In the genomic region with DNA sequence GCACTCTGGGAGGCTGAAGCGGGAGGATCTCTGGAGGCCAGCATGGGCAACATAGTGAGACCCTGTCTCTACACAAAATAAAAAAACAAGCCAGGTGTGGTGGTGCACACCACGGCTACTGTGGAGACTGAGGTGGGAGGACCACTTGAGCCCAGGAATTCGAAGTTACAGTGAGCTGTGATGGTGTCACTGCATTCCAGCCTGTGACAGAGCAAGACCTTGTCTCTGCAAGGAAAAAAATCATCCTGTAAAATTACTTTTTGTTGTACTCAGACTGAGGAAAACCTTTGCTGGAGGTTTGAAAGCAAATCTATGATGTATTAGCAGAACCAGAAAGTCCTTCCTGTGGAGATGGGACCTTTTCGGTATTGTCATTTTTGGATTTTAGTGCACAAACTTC, we compare ENCODE assay signal across 15 cellular contexts.
DNase-seq lines count a peak whose midpoint lies in the region; TF ChIP-seq lines count a peak whose summit lies in the region.
"Had no signal": no experiment of that assay in that cellular context is flagged by ENCODE, and none has a peak within 500 bp of the region (broad histone marks: within the 10 kb centered on the region; RNA-seq: fewer than 3 reads in every experiment).

No MANE protein-coding gene starts in this region.

- no peak overlapping the region; the same call in 1 of the 2 replicates for H2AFZ ChIP-seq in PC-9

- peak overlapping the region; percentile 5; the same call in 1 of the 2 replicates for H3K4me3 ChIP-seq in PC-9
- H3K4me3 ChIP-seq in breast epithelium = no peak overlapping the region
- no peak overlapping the region for H3K4me3 ChIP-seq in mesodermal cell (ENCODE audit: extremely low read depth, insufficient read depth, low read length, poor library complexity, severe bottlenecking)

- peaks cover 38% of the 10 kb centered on the region for H3F3A ChIP-seq in PC-9 (ENCODE audit: insufficient read depth, low read depth)

- no TSS peak for BruUV-seq in PC-9 (replicated peaks; lab: Mats Ljungman, UMichigan)

- H3K27me3 ChIP-seq in PC-9 (ENCODE audit: insufficient read depth, low read depth) (no peaks in the 10 kb centered on the region), breast epithelium (no peaks in the 10 kb centered on the region)

- TF ChIP-seq CTCF in C4-2B (conservative IDR thresholded peaks at IDR 0.05) (no peak), PC-9 (conservative IDR thresholded peaks at IDR 0.05) (no peak), breast epithelium (IDR thresholded peaks at IDR 0.05) (no peak)

- intact Hi-C loops in PC-9 (cut with micrococcal nuclease; ENCODE audit: unreplicated experiment) (loop anchor here (1.0 to 2.0 kb wide), 2 partner anchors 64 to 89 kb away; no protein-coding TSS in a partner anchor), breast epithelium (cut with DNase I; ENCODE audit: low total_unique reads) (no loop called here)

- H3K27ac ChIP-seq in C4-2B (peak overlapping the region; percentile 75), PC-9 (peak overlapping the region; percentile 88), breast epithelium (peak overlapping the region; percentile 43 to 69), mesodermal cell (ENCODE audit: low read depth, low read length, severe bottlenecking) (peak overlapping the region; percentile 91)

- TF ChIP-seq POLR2A in breast epithelium (IDR thresholded peaks at IDR 0.05) = no peak

- H3K4me2 ChIP-seq in PC-9 = peak overlapping the region; percentile 84

- H3K36me3 ChIP-seq in PC-9 (ENCODE audit: low read depth) (no peaks in the 10 kb centered on the region), breast epithelium (no peaks in the 10 kb centered on the region), mesodermal cell (ENCODE audit: control insufficient read depth, insufficient read depth, low read length) (no peaks in the 10 kb centered on the region)

- CTCF ChIA-PET in PC-9 (lab: Charles Lee) = interaction anchor here (0.5 to 1.4 kb wide), 4 partner anchors 15 to 1838 kb away, joined by 3 to 5 read pairs (median 4); no protein-coding TSS in a partner anchor

- no peaks in the 10 kb centered on the region for H3K9me2 ChIP-seq in PC-9 (ENCODE audit: insufficient read depth)

- H4K20me1 ChIP-seq in PC-9 (ENCODE audit: insufficient read depth) = no peaks in the 10 kb centered on the region

- H3K4me1 ChIP-seq in PC-9 (replicated peaks; ENCODE audit: insufficient read depth) = peaks cover 42% of the 10 kb centered on the region
- H3K4me1 ChIP-seq in breast epithelium = no peaks in the 10 kb centered on the region
- H3K4me1 ChIP-seq in mesodermal cell (ENCODE audit: control insufficient read depth, insufficient read depth, low read length, poor library complexity, severe bottlenecking) = peaks cover 24% of the 10 kb centered on the region

- H3K79me2 ChIP-seq in PC-9 (ENCODE audit: low read depth) = no peaks in the 10 kb centered on the region

- POLR2A ChIA-PET in PC-9 (lab: Charles Lee; ENCODE audit: unreplicated experiment) = interaction anchor here (0.7 kb wide), 1 partner anchor 299 kb away, joined by 7 read pairs; no protein-coding TSS in a partner anchor

- H3K9me3 ChIP-seq in PC-9 (ENCODE audit: insufficient read depth, low read depth) = no peaks in the 10 kb centered on the region; the same call in 1 of the 2 replicates
- no peaks in the 10 kb centered on the region for H3K9me3 ChIP-seq in breast epithelium
- no peaks in the 10 kb centered on the region for H3K9me3 ChIP-seq in mesodermal cell (ENCODE audit: control insufficient read depth, low read length)

- WGBS in mesodermal cell (ENCODE audit: insufficient coverage in 2 of 2), 2 experiments = 87 to 100% methylated on average over 1 to 2 of the region's 4 CpGs

- DNase-seq in PC-9 (peak; percentile 38 to 70), breast epithelium (ENCODE audit: low spot score in 2 of 2) (no peak), HPDE6-E6E7 (ENCODE audit: extremely low spot score) (no peak), AG08395 (ENCODE audit: low spot score) (no peak), NCI-H146 (lab: John Stamatoyannopoulos, UW) (no peak), HT-29 (ENCODE audit: low spot score) (no peak)
- DNase-seq: activated naive CD4-positive, alpha-beta T cell; erythroblast; GDM1; midbrain; MV-4-11; OCI-M1; retina had no signal

Comparison
In these comparisons a context has a peak if more than half of its experiments do, and no peak if none do; other contexts are left out.
1. DNase-seq: peak in PC-9 (2 of 2); none in breast epithelium (0 of 2), HPDE6-E6E7 (single experiment), AG08395 (single experiment), NCI-H146 (single experiment) and HT-29 (single experiment).
2. Peak in every context shown above with its lines, with median percentiles within 50 percentile points of each other: H3K27ac ChIP-seq.